ENCODE assay signal across 26 cellular contexts in genomic region chr16:89570342-89570923, GRCh38. TPM values are rescaled to one million over a fixed set of nuclear protein-coding genes. Genes with fewer than 3 reads are reported as not detected.
"Had no signal": no experiment of that assay in that cellular context is flagged by ENCODE, and none has a peak within 500 bp of the region (broad histone marks: within the 10 kb centered on the region; RNA-seq: fewer than 3 reads in every experiment).

No MANE protein-coding gene starts in this region.

- H3K27ac ChIP-seq: foreskin keratinocyte, left ventricle myocardium inferior, lower lobe of right lung, neutrophil, psoas muscle, testis, tibial nerve had no signal

- ATAC-seq: foreskin keratinocyte, left cardiac atrium, lower lobe of right lung, psoas muscle, sciatic nerve had no signal

- H3K4me3 ChIP-seq: left ventricle myocardium inferior, lower lobe of right lung, psoas muscle, testis, tibial nerve had no signal

- H3K27ac Mint-ChIP-seq: endodermal cell; immature natural killer cell; nephron; stimulated activated naive CD8-positive, alpha-beta T cell treated with anti-CD3 and anti-CD28 coated beads, Interleukin-15, Interleukin-2, amounts not matched to agents 100 ng/mL and 50 ng/mL, for 24 hours had no signal

- H3K9me3 Mint-ChIP-seq: endodermal cell; immature natural killer cell; naive B cell; nephron; stimulated activated naive CD8-positive, alpha-beta T cell treated with anti-CD3 and anti-CD28 coated beads, Interleukin-15, Interleukin-2, amounts not matched to agents 100 ng/mL and 50 ng/mL, for 24 hours had no signal

- H3K36me3 Mint-ChIP-seq: immature natural killer cell, naive B cell had no signal

- FAIRE-seq: colon, endothelial cell of umbilical vein, keratinocyte had no signal

- H3K36me3 ChIP-seq: left ventricle myocardium inferior, lower lobe of right lung, neutrophil had no signal

- DNase-seq: cerebellar nuclear complex; dermis blood vessel endothelial cell; endodermal cell; erythroblast; foreskin keratinocyte; immature natural killer cell; left cardiac atrium; left ventricle myocardium inferior; lower lobe of right lung; mesenchymal stem cell; midbrain; naive B cell; retina; stimulated activated CD4-positive, alpha-beta T cell treated with anti-CD3 and anti-CD28 coated beads, Interleukin-12 subunit alpha, Interleukin-12 subunit beta, amount 100 ng/mL, for 4 hours; testis had no signal

- H3K4me1 ChIP-seq: foreskin keratinocyte had no signal

- H3K4me3 Mint-ChIP-seq: endodermal cell; immature natural killer cell; naive B cell; nephron; stimulated activated naive CD8-positive, alpha-beta T cell treated with anti-CD3 and anti-CD28 coated beads, Interleukin-15, Interleukin-2, amounts not matched to agents 100 ng/mL and 50 ng/mL, for 24 hours had no signal

- H3K27me3 ChIP-seq: testis had no signal

- H3K9me3 ChIP-seq: left ventricle myocardium inferior, lower lobe of right lung, neutrophil, psoas muscle, testis, tibial nerve had no signal

RNA-seq across cellular contexts. Expression of gene CPNE7, which starts 5.1 kb away (rescaled TPM):
- total RNA-seq: left cardiac atrium, left ventricle myocardium inferior, psoas muscle, sciatic nerve, skeletal muscle tissue, subcutaneous adipose tissue had no signal

RNA-seq across cellular contexts. Expression of gene DPEP1, which starts 43.0 kb away (rescaled TPM):
- total RNA-seq: foreskin keratinocyte, left cardiac atrium, left ventricle myocardium inferior, psoas muscle, sciatic nerve, skeletal muscle tissue had no signal
- polyA plus RNA-seq: foreskin keratinocyte, immature natural killer cell had no signal
